In genomic region chr2:79112269-79112668, GRCh38 we compare ENCODE assay signal across 32 cellular contexts. TPM values are rescaled to one million over a fixed set of nuclear protein-coding genes. Genes with fewer than 3 reads are reported as not detected.
"Had no signal": no experiment of that assay in that cellular context is flagged by ENCODE, and none has a peak within 500 bp of the region (broad histone marks: within the 10 kb centered on the region; RNA-seq: fewer than 3 reads in every experiment).

No MANE protein-coding gene starts in this region.

- H3K27ac Mint-ChIP-seq: stimulated activated effector memory CD8-positive, alpha-beta T cell treated with anti-CD3 and anti-CD28 coated beads, Interleukin-12 subunit alpha, Interleukin-12 subunit beta, amount 100 ng/mL, for 72 hours; stimulated activated memory B cell treated with anti-CD40 and anti-IgM and Interleukin-4, amounts not matched to agents 10 μg/mL and 1 μg/mL and 100 μg/mL, for 72 hours; stimulated activated naive B cell treated with anti-CD40 and anti-IgM and Interleukin-4, amounts not matched to agents 10 μg/mL and 1 μg/mL and 100 μg/mL, for 72 hours; stimulated activated naive CD8-positive, alpha-beta T cell treated with anti-CD3 and anti-CD28 coated beads, Interleukin-15, amount 100 ng/mL, for 72 hours; stimulated activated naive CD8-positive, alpha-beta T cell treated with anti-CD3 and anti-CD28 coated beads, Interleukin-15, Interleukin-2, amounts not matched to agents 100 ng/mL and 50 ng/mL, for 24 hours; type B pancreatic cell had no signal

- H3K4me1 Mint-ChIP-seq: stimulated activated effector memory CD8-positive, alpha-beta T cell treated with anti-CD3 and anti-CD28 coated beads, Interleukin-12 subunit alpha, Interleukin-12 subunit beta, amount 100 ng/mL, for 72 hours; stimulated activated memory B cell treated with anti-CD40 and anti-IgM and Interleukin-4, amounts not matched to agents 10 μg/mL and 1 μg/mL and 100 μg/mL, for 72 hours; stimulated activated naive CD8-positive, alpha-beta T cell treated with anti-CD3 and anti-CD28 coated beads, Interleukin-15, amount 100 ng/mL, for 72 hours had no signal

- DNase-seq: stimulated activated CD4-positive, alpha-beta T cell treated with anti-CD3 and anti-CD28 coated beads, Interleukin-2, amount 100 ng/mL, for 48 hours; stimulated activated CD4-positive, alpha-beta T cell treated with anti-CD3 and anti-CD28 coated beads, Interleukin-4, amount 100 ng/mL, for 1 hour; stimulated activated CD4-positive, alpha-beta T cell treated with anti-CD3 and anti-CD28 coated beads, Interleukin-4, amount 100 ng/mL, for 24 hours; stimulated activated CD4-positive, alpha-beta T cell treated with anti-CD3 and anti-CD28 coated beads, Interleukin-4, amount 100 ng/mL, for 4 hours; stimulated activated CD8-positive, alpha-beta memory T cell treated with anti-CD3 and anti-CD28 coated beads, Interleukin-4, amount 100 ng/mL, for 48 hours; stimulated activated naive B cell treated with anti-CD40 and anti-IgM and Interleukin-4, amounts not matched to agents 10 μg/mL and 1 μg/mL and 100 μg/mL, for 72 hours; stimulated activated naive CD4-positive, alpha-beta T cell; stimulated activated naive CD4-positive, alpha-beta T cell treated with Interleukin-2 at 50 U/mL for 16 hours; stimulated activated naive CD8-positive, alpha-beta T cell treated with anti-CD3 and anti-CD28 coated beads, Interleukin-15, amount 100 ng/mL, for 72 hours; stimulated activated naive CD8-positive, alpha-beta T cell treated with anti-CD3 and anti-CD28 coated beads, Interleukin-15, Interleukin-2, amounts not matched to agents 100 U/mL and 50 U/mL, for 24 hours; stomach; substantia nigra; testis; thyroid gland; tibial artery; trophoblast cell; upper lobe of left lung; upper lobe of right lung; uterus had no signal

- H3K4me3 Mint-ChIP-seq: stimulated activated effector memory CD8-positive, alpha-beta T cell treated with anti-CD3 and anti-CD28 coated beads, Interleukin-12 subunit alpha, Interleukin-12 subunit beta, amount 100 ng/mL, for 72 hours; stimulated activated memory B cell treated with anti-CD40 and anti-IgM and Interleukin-4, amounts not matched to agents 10 μg/mL and 1 μg/mL and 100 μg/mL, for 72 hours; stimulated activated naive CD8-positive, alpha-beta T cell treated with anti-CD3 and anti-CD28 coated beads, Interleukin-15, amount 100 ng/mL, for 72 hours; stimulated activated naive CD8-positive, alpha-beta T cell treated with anti-CD3 and anti-CD28 coated beads, Interleukin-15, Interleukin-2, amounts not matched to agents 100 ng/mL and 50 ng/mL, for 24 hours; type B pancreatic cell had no signal

- H3K36me3 Mint-ChIP-seq: stimulated activated effector memory CD8-positive, alpha-beta T cell treated with anti-CD3 and anti-CD28 coated beads, Interleukin-12 subunit alpha, Interleukin-12 subunit beta, amount 100 ng/mL, for 72 hours; stimulated activated memory B cell treated with anti-CD40 and anti-IgM and Interleukin-4, amounts not matched to agents 10 μg/mL and 1 μg/mL and 100 μg/mL, for 72 hours; stimulated activated naive B cell treated with anti-CD40 and anti-IgM and Interleukin-4, amounts not matched to agents 10 μg/mL and 1 μg/mL and 100 μg/mL, for 72 hours; type B pancreatic cell had no signal

- FAIRE-seq: urothelium cell line had no signal

- H3K9me3 Mint-ChIP-seq: stimulated activated naive CD8-positive, alpha-beta T cell treated with anti-CD3 and anti-CD28 coated beads, Interleukin-15, Interleukin-2, amounts not matched to agents 100 ng/mL and 50 ng/mL, for 24 hours; type B pancreatic cell had no signal

- H3K27me3 ChIP-seq: stomach, suprapubic skin, testis, thyroid gland, tibial artery, tibial nerve, upper lobe of left lung, upper lobe of right lung, uterus, vagina had no signal

- H3K4me3 ChIP-seq: stomach, suprapubic skin, testis, thoracic aorta, thyroid gland, tibial artery, tibial nerve, upper lobe of left lung, upper lobe of right lung, uterus, vagina had no signal

- ATAC-seq: stimulated activated effector memory CD8-positive, alpha-beta T cell treated with anti-CD3 and anti-CD28 coated beads, Interleukin-12 subunit alpha, Interleukin-12 subunit beta, amount 100 ng/mL, for 72 hours; stimulated activated memory B cell treated with anti-CD40 and anti-IgM and Interleukin-4, amounts not matched to agents 10 μg/mL and 1 μg/mL and 100 μg/mL, for 72 hours; stimulated activated naive B cell treated with anti-CD40 and anti-IgM and Interleukin-4, amounts not matched to agents 10 μg/mL and 1 μg/mL and 100 μg/mL, for 72 hours; stimulated activated naive CD8-positive, alpha-beta T cell treated with anti-CD3 and anti-CD28 coated beads, Interleukin-15, amount 100 ng/mL, for 72 hours; stimulated activated naive CD8-positive, alpha-beta T cell treated with anti-CD3 and anti-CD28 coated beads, Interleukin-15, Interleukin-2, amounts not matched to agents 100 U/mL and 50 U/mL, for 24 hours; upper lobe of right lung had no signal

- H3K27ac ChIP-seq: stomach, suprapubic skin, testis, thoracic aorta, thyroid gland, tibial artery, tibial nerve, upper lobe of left lung, upper lobe of right lung, uterus, vagina had no signal

- H3K36me3 ChIP-seq: stomach, suprapubic skin, thoracic aorta, thyroid gland, tibial artery, tibial nerve, upper lobe of left lung, upper lobe of right lung, uterus, vagina had no signal

- H3K27me3 Mint-ChIP-seq: stimulated activated memory B cell treated with anti-CD40 and anti-IgM and Interleukin-4, amounts not matched to agents 10 μg/mL and 1 μg/mL and 100 μg/mL, for 72 hours; stimulated activated naive B cell treated with anti-CD40 and anti-IgM and Interleukin-4, amounts not matched to agents 10 μg/mL and 1 μg/mL and 100 μg/mL, for 72 hours; stimulated activated naive CD8-positive, alpha-beta T cell treated with anti-CD3 and anti-CD28 coated beads, Interleukin-15, amount 100 ng/mL, for 72 hours; stimulated activated naive CD8-positive, alpha-beta T cell treated with anti-CD3 and anti-CD28 coated beads, Interleukin-15, Interleukin-2, amounts not matched to agents 100 ng/mL and 50 ng/mL, for 24 hours had no signal

- H3K9me3 ChIP-seq: stomach, suprapubic skin, testis, thoracic aorta, thyroid gland, tibial artery, tibial nerve, upper lobe of left lung, upper lobe of right lung, uterus, vagina had no signal

- H3K4me1 ChIP-seq: stomach, suprapubic skin, testis, thyroid gland, tibial artery, tibial nerve, upper lobe of left lung, upper lobe of right lung, uterus, vagina had no signal

RNA-seq across cellular contexts. Expression of gene REG1A, which starts 8.0 kb away (rescaled TPM):
- total RNA-seq: subcutaneous adipose tissue, temporal lobe, thyroid gland, upper lobe of right lung, ureter, urinary bladder, vagina had no signal

RNA-seq across cellular contexts. Expression of gene REG1B, which starts 24.5 kb away (rescaled TPM):
- total RNA-seq: stomach, subcutaneous adipose tissue, suprapubic skin, temporal lobe, testis, thyroid gland, upper lobe of right lung, ureter, urinary bladder, uterus, vagina had no signal

RNA-seq across cellular contexts. Expression of gene REG3A, which starts 47.3 kb away (rescaled TPM):
- total RNA-seq: subcutaneous adipose tissue, temporal lobe, testis, thyroid gland, tibial nerve, upper lobe of right lung, ureter, urinary bladder, uterus, vagina had no signal
- polyA plus RNA-seq: urinary bladder had no signal
